ENCODE assay signal across 1 cellular context in genomic region chr16:30633526-30633925, GRCh38.
TF ChIP-seq lines count a peak whose summit lies in the region.

No MANE protein-coding gene starts in this region.

TF ChIP-seq in H1, 55 proteins besides CTCF, POLR2A, EP300 and RAD21:
- TF ChIP-seq EGR1 (IDR thresholded peaks at IDR 0.05; ENCODE audit: borderline replicate concordance, low read depth, low read length), result no peak
- no peak for TF ChIP-seq GABPA (IDR thresholded peaks at IDR 0.05; ENCODE audit: borderline replicate concordance, insufficient read depth, low read length)
- no peak for TF ChIP-seq MAFK (IDR thresholded peaks at IDR 0.05; ENCODE audit: low read depth, low read length)
- TF ChIP-seq BCL11A (IDR thresholded peaks at IDR 0.05; ENCODE audit: low read depth in 2 of 2, low read length in 2 of 2), result no peak
- TF ChIP-seq KDM1A (IDR thresholded peaks at IDR 0.05; ENCODE audit: borderline replicate concordance, low read length), result no peak
- TF ChIP-seq GTF2F1 (IDR thresholded peaks at IDR 0.05; ENCODE audit: borderline replicate concordance, low read depth, low read length), result no peak
- TF ChIP-seq SP1 (IDR thresholded peaks at IDR 0.05; ENCODE audit: low read depth, low read length), result no peak
- no peak for TF ChIP-seq ASH2L (IDR thresholded peaks at IDR 0.05; ENCODE audit: low read length)
- TF ChIP-seq SIX5 (IDR thresholded peaks at IDR 0.05; ENCODE audit: low read depth, low read length), result no peak
